In genomic region chr4:109827672-109828071, GRCh38 we compare ENCODE assay signal across 29 cellular contexts. TPM values are rescaled to one million over a fixed set of nuclear protein-coding genes. Genes with fewer than 3 reads are reported as not detected.
"Had no signal": no experiment of that assay in that cellular context is flagged by ENCODE, and none has a peak within 500 bp of the region (broad histone marks: within the 10 kb centered on the region; RNA-seq: fewer than 3 reads in every experiment).

RRH (plus strand) TSS chr4:109827972; CDS start chr4:109828028, 56 bp downstream.

- H3K9me3 ChIP-seq: stomach, suprapubic skin, testis, thoracic aorta, thyroid gland, tibial artery, tibial nerve, transverse colon, upper lobe of left lung, upper lobe of right lung, uterus, vagina had no signal

- H3K27me3 Mint-ChIP-seq: stimulated activated memory B cell treated with anti-CD40 and anti-IgM and Interleukin-4, amounts not matched to agents 10 μg/mL and 1 μg/mL and 100 μg/mL, for 72 hours; stimulated activated naive B cell treated with anti-CD40 and anti-IgM and Interleukin-4, amounts not matched to agents 10 μg/mL and 1 μg/mL and 100 μg/mL, for 72 hours; stimulated activated naive CD8-positive, alpha-beta T cell treated with anti-CD3 and anti-CD28 coated beads, Interleukin-15, amount 100 ng/mL, for 72 hours; stimulated activated naive CD8-positive, alpha-beta T cell treated with anti-CD3 and anti-CD28 coated beads, Interleukin-15, Interleukin-2, amounts not matched to agents 100 ng/mL and 50 ng/mL, for 24 hours; type B pancreatic cell had no signal

- H3K4me1 Mint-ChIP-seq: stimulated activated effector memory CD8-positive, alpha-beta T cell treated with anti-CD3 and anti-CD28 coated beads, Interleukin-12 subunit alpha, Interleukin-12 subunit beta, amount 100 ng/mL, for 72 hours; stimulated activated memory B cell treated with anti-CD40 and anti-IgM and Interleukin-4, amounts not matched to agents 10 μg/mL and 1 μg/mL and 100 μg/mL, for 72 hours; stimulated activated naive B cell treated with anti-CD40 and anti-IgM and Interleukin-4, amounts not matched to agents 10 μg/mL and 1 μg/mL and 100 μg/mL, for 72 hours had no signal

- H3K9me3 Mint-ChIP-seq: stimulated activated effector memory CD8-positive, alpha-beta T cell treated with anti-CD3 and anti-CD28 coated beads, Interleukin-12 subunit alpha, Interleukin-12 subunit beta, amount 100 ng/mL, for 72 hours; stimulated activated memory B cell treated with anti-CD40 and anti-IgM and Interleukin-4, amounts not matched to agents 10 μg/mL and 1 μg/mL and 100 μg/mL, for 72 hours; stimulated activated naive B cell treated with anti-CD40 and anti-IgM and Interleukin-4, amounts not matched to agents 10 μg/mL and 1 μg/mL and 100 μg/mL, for 72 hours; stimulated activated naive CD8-positive, alpha-beta T cell treated with anti-CD3 and anti-CD28 coated beads, Interleukin-15, amount 100 ng/mL, for 72 hours; stimulated activated naive CD8-positive, alpha-beta T cell treated with anti-CD3 and anti-CD28 coated beads, Interleukin-15, Interleukin-2, amounts not matched to agents 100 ng/mL and 50 ng/mL, for 24 hours; type B pancreatic cell had no signal

- ATAC-seq: stimulated activated effector memory CD8-positive, alpha-beta T cell treated with anti-CD3 and anti-CD28 coated beads, Interleukin-12 subunit alpha, Interleukin-12 subunit beta, amount 100 ng/mL, for 72 hours; stimulated activated memory B cell treated with anti-CD40 and anti-IgM and Interleukin-4, amounts not matched to agents 10 μg/mL and 1 μg/mL and 100 μg/mL, for 72 hours; stimulated activated naive B cell treated with anti-CD40 and anti-IgM and Interleukin-4, amounts not matched to agents 10 μg/mL and 1 μg/mL and 100 μg/mL, for 72 hours; stimulated activated naive CD8-positive, alpha-beta T cell treated with anti-CD3 and anti-CD28 coated beads, Interleukin-15, amount 100 ng/mL, for 72 hours; stimulated activated naive CD8-positive, alpha-beta T cell treated with anti-CD3 and anti-CD28 coated beads, Interleukin-15, Interleukin-2, amounts not matched to agents 100 U/mL and 50 U/mL, for 24 hours; upper lobe of right lung had no signal

- H3K4me1 ChIP-seq: stomach, suprapubic skin, testis, thyroid gland, tibial artery, tibial nerve, transverse colon, upper lobe of left lung, upper lobe of right lung, uterus, vagina had no signal

- H3K4me3 Mint-ChIP-seq: stimulated activated effector memory CD8-positive, alpha-beta T cell treated with anti-CD3 and anti-CD28 coated beads, Interleukin-12 subunit alpha, Interleukin-12 subunit beta, amount 100 ng/mL, for 72 hours; stimulated activated memory B cell treated with anti-CD40 and anti-IgM and Interleukin-4, amounts not matched to agents 10 μg/mL and 1 μg/mL and 100 μg/mL, for 72 hours; stimulated activated naive B cell treated with anti-CD40 and anti-IgM and Interleukin-4, amounts not matched to agents 10 μg/mL and 1 μg/mL and 100 μg/mL, for 72 hours; stimulated activated naive CD8-positive, alpha-beta T cell treated with anti-CD3 and anti-CD28 coated beads, Interleukin-15, amount 100 ng/mL, for 72 hours; stimulated activated naive CD8-positive, alpha-beta T cell treated with anti-CD3 and anti-CD28 coated beads, Interleukin-15, Interleukin-2, amounts not matched to agents 100 ng/mL and 50 ng/mL, for 24 hours; type B pancreatic cell had no signal

- H3K27ac Mint-ChIP-seq: stimulated activated effector memory CD8-positive, alpha-beta T cell treated with anti-CD3 and anti-CD28 coated beads, Interleukin-12 subunit alpha, Interleukin-12 subunit beta, amount 100 ng/mL, for 72 hours; stimulated activated memory B cell treated with anti-CD40 and anti-IgM and Interleukin-4, amounts not matched to agents 10 μg/mL and 1 μg/mL and 100 μg/mL, for 72 hours; stimulated activated naive B cell treated with anti-CD40 and anti-IgM and Interleukin-4, amounts not matched to agents 10 μg/mL and 1 μg/mL and 100 μg/mL, for 72 hours; stimulated activated naive CD8-positive, alpha-beta T cell treated with anti-CD3 and anti-CD28 coated beads, Interleukin-15, amount 100 ng/mL, for 72 hours; stimulated activated naive CD8-positive, alpha-beta T cell treated with anti-CD3 and anti-CD28 coated beads, Interleukin-15, Interleukin-2, amounts not matched to agents 100 ng/mL and 50 ng/mL, for 24 hours; type B pancreatic cell had no signal

- H3K36me3 ChIP-seq: thoracic aorta had no signal

- H3K27ac ChIP-seq: stomach, suprapubic skin, testis, thoracic aorta, thyroid gland, tibial artery, tibial nerve, transverse colon, upper lobe of left lung, upper lobe of right lung, uterus, vagina had no signal

- H3K27me3 ChIP-seq: stomach, suprapubic skin, testis, thyroid gland, tibial artery, tibial nerve, transverse colon, upper lobe of left lung, upper lobe of right lung, uterus, vagina had no signal

- DNase-seq: stimulated activated CD4-positive, alpha-beta T cell treated with anti-CD3 and anti-CD28 coated beads, Interleukin-2, amount 100 ng/mL, for 48 hours; stimulated activated CD4-positive, alpha-beta T cell treated with anti-CD3 and anti-CD28 coated beads, Interleukin-4, amount 100 ng/mL, for 1 hour; stimulated activated CD4-positive, alpha-beta T cell treated with anti-CD3 and anti-CD28 coated beads, Interleukin-4, amount 100 ng/mL, for 24 hours; stimulated activated CD4-positive, alpha-beta T cell treated with anti-CD3 and anti-CD28 coated beads, Interleukin-4, amount 100 ng/mL, for 4 hours; stimulated activated CD8-positive, alpha-beta memory T cell treated with anti-CD3 and anti-CD28 coated beads, Interleukin-4, amount 100 ng/mL, for 48 hours; stimulated activated naive B cell treated with anti-CD40 and anti-IgM and Interleukin-4, amounts not matched to agents 10 μg/mL and 1 μg/mL and 100 μg/mL, for 72 hours; stimulated activated naive CD4-positive, alpha-beta T cell; stimulated activated naive CD4-positive, alpha-beta T cell treated with Interleukin-2 at 50 U/mL for 16 hours; stimulated activated naive CD8-positive, alpha-beta T cell treated with anti-CD3 and anti-CD28 coated beads, Interleukin-15, amount 100 ng/mL, for 72 hours; stimulated activated naive CD8-positive, alpha-beta T cell treated with anti-CD3 and anti-CD28 coated beads, Interleukin-15, Interleukin-2, amounts not matched to agents 100 U/mL and 50 U/mL, for 24 hours; stomach; substantia nigra; testis; thyroid gland; tibial artery; transverse colon; trophoblast cell; upper lobe of left lung; upper lobe of right lung; uterus had no signal

- H3K4me3 ChIP-seq: stomach, suprapubic skin, testis, thoracic aorta, thyroid gland, tibial artery, tibial nerve, transverse colon, upper lobe of left lung, upper lobe of right lung, uterus, vagina had no signal

RNA-seq across cellular contexts. Expression of gene RRH, which starts in this region (rescaled TPM):
- total RNA-seq: transverse colon, upper lobe of right lung, vagina had no signal
- polyA plus RNA-seq: stomach, urinary bladder had no signal
